1 cellular context compared by ENCODE assay signal in genomic region chr1:241425091-241425490, GRCh38.
TF ChIP-seq lines count a peak whose summit lies in the region.

No MANE protein-coding gene starts in this region.

TF ChIP-seq in HEK293, 187 proteins besides CTCF, POLR2A, EP300 and RAD21 (continued from another document):
- peak; percentile 93; the same call in 1 of the 2 replicates for TF ChIP-seq ZNF280D (tag by site-specific recombination; IDR thresholded peaks at IDR 0.05)
